In the genomic region with DNA sequence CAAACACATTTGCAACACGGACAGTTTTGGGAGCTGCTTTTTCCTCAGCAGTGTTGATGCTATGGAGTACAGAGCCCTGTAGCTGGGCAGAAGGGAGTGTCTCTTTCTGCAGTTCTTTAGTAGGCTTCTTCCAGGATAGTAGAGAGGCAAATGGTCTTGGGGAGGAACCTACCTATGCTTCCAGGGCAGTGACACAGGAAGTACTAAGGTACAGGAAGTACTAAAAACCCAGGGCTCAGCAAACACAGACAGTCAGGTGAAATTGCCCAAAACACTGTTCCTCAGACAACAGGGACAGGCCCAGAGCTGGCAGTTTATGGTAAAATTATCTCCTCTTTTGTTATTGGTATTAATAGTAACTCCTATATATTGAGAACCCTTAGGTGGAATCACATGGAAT, we compare ENCODE assay signal across 25 cellular contexts.
"Had no signal": no experiment of that assay in that cellular context is flagged by ENCODE, and none has a peak within 500 bp of the region (broad histone marks: within the 10 kb centered on the region; RNA-seq: fewer than 3 reads in every experiment).

No MANE protein-coding gene starts in this region.

- H3K9me3 Mint-ChIP-seq: central memory CD8-positive, alpha-beta T cell; natural killer cell treated with Interleukin-12 subunit alpha and Interleukin-12 subunit beta and Interleukin-15 and Interleukin-18, amount 100 ng/mL, for 72 hours had no signal

- H3K9me3 ChIP-seq: colonic mucosa, lower lobe of right lung, tibial artery, uterus had no signal

- H3K4me1 ChIP-seq: colonic mucosa had no signal

- ATAC-seq: activated naive CD8-positive, alpha-beta T cell treated with anti-CD3 and anti-CD28 coated beads, Interleukin-2, amount 50 U/mL, for 24 hours; activated T-cell treated with anti-CD3 and anti-CD28 coated beads, Interleukin-2, amount 50 U/mL, for 4 hours; natural killer cell treated with Interleukin-12 subunit alpha and Interleukin-12 subunit beta and Interleukin-15 and Interleukin-18, amount 100 ng/mL, for 72 hours had no signal

- DNase-seq: activated CD4-positive, alpha-beta T cell treated with anti-CD3 and anti-CD28 coated beads, Interleukin-2, amount 50 U/mL, for 1 hour; activated CD4-positive, CD25-positive, alpha-beta regulatory T cell treated with anti-CD3 and anti-CD28 coated beads, Interleukin-2, amount 50 U/mL, for 72 hours; activated CD8-positive, alpha-beta memory T cell treated with anti-CD3 and anti-CD28 coated beads, Interleukin-2, amount 50 U/mL, for 4 hours; activated naive CD4-positive, alpha-beta T cell treated with anti-CD3 and anti-CD28 coated beads for 36 hours; activated naive CD8-positive, alpha-beta T cell treated with anti-CD3 and anti-CD28 coated beads, Interleukin-2, amount 50 U/mL, for 24 hours; activated T-cell treated with anti-CD3 and anti-CD28 coated beads, Interleukin-2, amount 50 U/mL, for 4 hours; aorta; endodermal cell; foreskin melanocyte; glutamatergic neuron; islet precursor cell; left colon; lower lobe of right lung; posterior cingulate gyrus; retina; stimulated activated CD4-positive, alpha-beta T cell treated with anti-CD3 and anti-CD28 coated beads, Interleukin-12 subunit alpha, Interleukin-12 subunit beta, amount 100 ng/mL, for 4 hours; stimulated activated CD4-positive, alpha-beta T cell treated with anti-CD3 and anti-CD28 coated beads, Interleukin-1b, Interleukin-23, amount 100 ng/mL, for 48 hours; stimulated activated CD8-positive, alpha-beta memory T cell treated with anti-CD3 and anti-CD28 coated beads, Interleukin-4, amount 100 ng/mL, for 48 hours; stimulated activated naive CD4-positive, alpha-beta T cell treated with Interleukin-2 at 50 U/mL for 16 hours; substantia nigra; tibial artery; uterus had no signal

- H3K4me3 Mint-ChIP-seq: activated naive CD4-positive, alpha-beta T cell treated with anti-CD3 and anti-CD28 coated beads for 36 hours; activated naive CD8-positive, alpha-beta T cell treated with anti-CD3 and anti-CD28 coated beads, Interleukin-2, amount 50 U/mL, for 24 hours; activated T-cell treated with anti-CD3 and anti-CD28 coated beads, Interleukin-2, amount 50 U/mL, for 4 hours; central memory CD8-positive, alpha-beta T cell; endodermal cell; natural killer cell treated with Interleukin-12 subunit alpha and Interleukin-12 subunit beta and Interleukin-15 and Interleukin-18, amount 100 ng/mL, for 72 hours had no signal

- H3K27me3 ChIP-seq: colonic mucosa, tibial artery, uterus had no signal

- H3K27ac Mint-ChIP-seq: activated naive CD4-positive, alpha-beta T cell treated with anti-CD3 and anti-CD28 coated beads for 36 hours; activated naive CD8-positive, alpha-beta T cell treated with anti-CD3 and anti-CD28 coated beads, Interleukin-2, amount 50 U/mL, for 24 hours; endodermal cell; natural killer cell treated with Interleukin-12 subunit alpha and Interleukin-12 subunit beta and Interleukin-15 and Interleukin-18, amount 100 ng/mL, for 72 hours had no signal

- H3K4me3 ChIP-seq: lower lobe of right lung had no signal

- H3K36me3 ChIP-seq: colonic mucosa, lower lobe of right lung, tibial artery, uterus had no signal
